ENCODE assay signal across 7 cellular contexts in the genomic region with DNA sequence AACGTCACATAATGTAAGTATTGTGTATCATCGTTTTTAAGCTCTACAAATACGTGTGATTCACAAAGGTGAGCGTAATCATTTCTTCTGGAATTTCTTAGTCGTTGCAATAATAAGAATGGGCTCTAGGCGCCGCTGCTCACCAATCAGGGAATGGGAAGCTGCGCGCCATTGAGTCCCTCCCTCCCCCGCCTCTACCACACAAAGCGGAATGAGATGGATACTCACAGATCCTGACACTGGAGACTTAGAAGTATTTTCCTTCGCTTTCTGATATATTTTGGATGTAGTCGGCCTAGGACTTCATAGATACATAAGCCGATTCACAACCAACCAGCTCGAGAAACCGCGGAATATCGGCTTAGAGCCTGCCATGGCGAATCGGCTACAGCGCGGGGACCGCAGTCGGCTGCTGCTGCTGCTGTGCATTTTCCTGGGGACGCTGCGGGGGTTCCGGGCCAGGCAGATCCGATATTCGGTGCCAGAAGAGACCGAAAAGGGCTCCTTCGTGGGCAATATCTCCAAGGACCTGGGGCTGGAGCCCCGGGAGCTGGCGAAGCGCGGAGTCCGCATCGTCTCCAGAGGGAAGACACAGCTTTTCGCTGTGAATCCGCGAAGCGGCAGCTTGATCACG. TPM values are rescaled to one million over a fixed set of nuclear protein-coding genes. Genes with fewer than 3 reads are reported as not detected.
DNase-seq lines count a peak whose midpoint lies in the region; ATAC-seq and TF ChIP-seq lines count a peak whose summit lies in the region.

A gene (plus strand): TSS at position 197 of the 634 bp plus-strand sequence. CDS start 177 bp downstream, at position 374.

- H3K27ac ChIP-seq in HUES48 (ENCODE audit: low read depth, low read length) = no peak within 1 kb of the TSS
- H3K27ac ChIP-seq in right atrium auricular region = no peak within 1 kb of the TSS
- H3K27ac ChIP-seq in RWPE1 = no peak within 1 kb of the TSS

- DNase-seq in right atrium auricular region (ENCODE audit: low spot score) (no peak), NCI-H1105 treated with DMSO at 0.1 percent for 48 hours (lab: John Stamatoyannopoulos, UW) (no peak), RWPE1 (ENCODE audit: low spot score) (no peak)
- peak; percentile 31 for DNase-seq in stimulated activated CD4-positive, alpha-beta T cell treated with anti-CD3 and anti-CD28 coated beads, Interleukin-12 subunit alpha, Interleukin-12 subunit beta, amount 100 ng/mL, for 4 hours

- peak; percentile 60 for ATAC-seq in GM18511 (IDR thresholded peaks at IDR 0.05; ENCODE audit: unreplicated experiment)

- peak within 1 kb of the TSS; percentile 17 for H3K27ac Mint-ChIP-seq in activated naive CD4-positive, alpha-beta T cell treated with anti-CD3 and anti-CD28 coated beads, Interleukin-2, amount 50 U/mL, for 24 hours

- CTCF ChIA-PET in RWPE1 (lab: Yijun Ruan, JAX) = interaction anchor here (0.7 to 0.9 kb wide), 3 partner anchors 12 to 164 kb away, joined by 3 to 4 read pairs (median 4); no protein-coding TSS in a partner anchor

- no peaks in the 10 kb centered on the region for H3K4me1 Mint-ChIP-seq in activated naive CD4-positive, alpha-beta T cell treated with anti-CD3 and anti-CD28 coated beads, Interleukin-2, amount 50 U/mL, for 24 hours

- H3K9me3 ChIP-seq in HUES48 (ENCODE audit: control insufficient read depth, insufficient read depth, low read length) (peaks cover 46% of the 10 kb centered on the region), right atrium auricular region (peaks cover 38 to 87% of the 10 kb centered on the region in 2 donors)

- peaks cover 20% of the 10 kb centered on the region for H3K27me3 ChIP-seq in HUES48 (ENCODE audit: control insufficient read depth, insufficient read depth, low read length)
- no peaks in the 10 kb centered on the region for H3K27me3 ChIP-seq in right atrium auricular region

- peaks cover 27% of the 10 kb centered on the region for H3K36me3 Mint-ChIP-seq in activated naive CD4-positive, alpha-beta T cell treated with anti-CD3 and anti-CD28 coated beads, Interleukin-2, amount 50 U/mL, for 24 hours

- H3K36me3 ChIP-seq in HUES48 (ENCODE audit: control insufficient read depth, insufficient read depth, low read length) = no peaks in the 10 kb centered on the region
- H3K36me3 ChIP-seq in right atrium auricular region = no peaks in the 10 kb centered on the region

- peak within 1 kb of the TSS; percentile 58 for H3K4me3 ChIP-seq in HUES48 (ENCODE audit: low read depth, low read length)
- peak within 1 kb of the TSS; percentile 27 to 41 for H3K4me3 ChIP-seq in right atrium auricular region

- H3K9ac ChIP-seq in HUES48 (ENCODE audit: low read depth, low read length) = no peak within 1 kb of the TSS

- H3K4me1 ChIP-seq in HUES48 (ENCODE audit: control insufficient read depth, insufficient read depth, low read length) (no peaks in the 10 kb centered on the region), right atrium auricular region (peaks cover 0 to 13% of the 10 kb centered on the region in 2 donors)

- peaks cover 59% of the 10 kb centered on the region for H3K27me3 Mint-ChIP-seq in activated naive CD4-positive, alpha-beta T cell treated with anti-CD3 and anti-CD28 coated beads, Interleukin-2, amount 50 U/mL, for 24 hours

- peaks cover 26% of the 10 kb centered on the region for H3K9me3 Mint-ChIP-seq in activated naive CD4-positive, alpha-beta T cell treated with anti-CD3 and anti-CD28 coated beads, Interleukin-2, amount 50 U/mL, for 24 hours

- H3K4me3 Mint-ChIP-seq in activated naive CD4-positive, alpha-beta T cell treated with anti-CD3 and anti-CD28 coated beads, Interleukin-2, amount 50 U/mL, for 24 hours = peak within 1 kb of the TSS; percentile 70

- TF ChIP-seq CTCF in right atrium auricular region (IDR thresholded peaks at IDR 0.05) (peak; percentile 42 to 70), RWPE1 (conservative IDR thresholded peaks at IDR 0.05; ENCODE audit: low read depth) (no peak)

- POLR2A ChIA-PET in RWPE1 (lab: Yijun Ruan, JAX; ENCODE audit: low non-redundant PET) = no interaction called here

RNA-seq across cellular contexts. Expression of the gene that starts here (rescaled TPM):
- total RNA-seq in right atrium auricular region = 1 to 10 TPM; 3.0 to 4.5 TPM
